ENCODE assay signal across 11 cellular contexts in the genomic region with DNA sequence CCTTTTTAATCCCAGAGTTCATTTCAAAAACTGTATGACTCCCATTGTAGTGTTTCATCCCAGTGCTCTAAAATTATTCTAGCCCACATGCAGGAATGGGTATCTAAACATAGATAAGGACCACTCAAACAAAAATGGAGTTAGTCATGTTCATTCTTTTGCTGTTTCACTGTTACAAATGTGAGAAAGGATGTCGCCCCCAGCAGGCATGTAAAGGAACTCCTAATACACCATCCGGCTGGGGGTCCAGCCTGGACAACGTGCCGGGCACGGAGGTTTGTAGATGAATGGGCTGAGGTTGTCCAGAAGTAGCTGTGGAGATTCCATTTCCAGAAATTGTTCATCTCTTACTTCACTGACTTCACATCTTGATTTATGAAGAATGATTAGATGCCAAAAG.
A peak's percentile ranks its signal among the peaks of the same experiment; 100 is the strongest.
DNase-seq lines count a peak whose midpoint lies in the region; ATAC-seq and TF ChIP-seq lines count a peak whose summit lies in the region.
"Had no signal": no experiment of that assay in that cellular context is flagged by ENCODE, and none has a peak within 500 bp of the region (broad histone marks: within the 10 kb centered on the region; RNA-seq: fewer than 3 reads in every experiment).

No MANE protein-coding gene starts in this region.

- no peak for TF ChIP-seq POLR2A in ovary (IDR thresholded peaks at IDR 0.05)

- POLR2A ChIA-PET in activated CD4-positive, alpha-beta T cell treated with anti-CD3 and anti-CD28 coated beads for 36 hours (lab: Charles Lee) = no interaction called here

- H3K27ac ChIP-seq in coronary artery (no peak overlapping the region), ovary (no peak overlapping the region)
- H3K27ac ChIP-seq: C4-2B had no signal

- H3K4me1 ChIP-seq in ovary (ENCODE audit: insufficient read depth) = no peaks in the 10 kb centered on the region

- 16 to 19% (median 18%) methylated on average over 5 of the region's 5 CpGs for WGBS in ovary, 3 donors

- ATAC-seq in activated CD4-positive, alpha-beta T cell treated with anti-CD3 and anti-CD28 coated beads for 36 hours = no peak
- ATAC-seq in HG03460 (IDR thresholded peaks at IDR 0.05; ENCODE audit: unreplicated experiment) (no peak), GM19351 (IDR thresholded peaks at IDR 0.05; ENCODE audit: unreplicated experiment) (no peak)

- H3K9me3 Mint-ChIP-seq in activated CD4-positive, alpha-beta T cell treated with anti-CD3 and anti-CD28 coated beads for 36 hours (ENCODE audit: low read depth) = no peaks in the 10 kb centered on the region
- H3K9me3 Mint-ChIP-seq in activated CD4-positive, alpha-beta T cell treated with anti-CD3 and anti-CD28 coated beads, Interleukin-2, amount 10 ng/mL, durations not matched to agents 24 days and 14 days = no peaks in the 10 kb centered on the region

- H3K36me3 Mint-ChIP-seq in activated CD4-positive, alpha-beta T cell treated with anti-CD3 and anti-CD28 coated beads for 36 hours (ENCODE audit: low read depth) = no peaks in the 10 kb centered on the region
- no peaks in the 10 kb centered on the region for H3K36me3 Mint-ChIP-seq in activated CD4-positive, alpha-beta T cell treated with anti-CD3 and anti-CD28 coated beads, Interleukin-2, amount 10 ng/mL, durations not matched to agents 24 days and 14 days (ENCODE audit: low read depth)

- no peak overlapping the region for H3K4me3 Mint-ChIP-seq in activated CD4-positive, alpha-beta T cell treated with anti-CD3 and anti-CD28 coated beads for 36 hours
- H3K4me3 Mint-ChIP-seq in activated CD4-positive, alpha-beta T cell treated with anti-CD3 and anti-CD28 coated beads, Interleukin-2, amount 10 ng/mL, durations not matched to agents 24 days and 14 days = no peak overlapping the region

- no peaks in the 10 kb centered on the region for H3K27me3 ChIP-seq in ovary

- DNase-seq in activated CD4-positive, alpha-beta T cell treated with anti-CD3 and anti-CD28 coated beads for 36 hours = peak; percentile 18
- DNase-seq in activated CD4-positive, alpha-beta T cell treated with anti-CD3 and anti-CD28 coated beads, Interleukin-2, amount 10 ng/mL, durations not matched to agents 24 days and 14 days = no peak
- DNase-seq in NAMALWA (ENCODE audit: low spot score) = peak; percentile 37
- peak; percentile 50 for DNase-seq in coronary artery (ENCODE audit: low spot score)
- peak; percentile 35 for DNase-seq in posterior vena cava (ENCODE audit: low spot score)
- no peak for DNase-seq in ovary
- DNase-seq: NCI-H187, SHP77 had no signal

- TF ChIP-seq CTCF in coronary artery (IDR thresholded peaks at IDR 0.05) (no peak), ovary (IDR thresholded peaks at IDR 0.05) (no peak)

- intact Hi-C loops in activated CD4-positive, alpha-beta T cell treated with anti-CD3 and anti-CD28 coated beads for 36 hours (cut with DNase I, micrococcal nuclease) = loop anchor here in 1 of 2 experiments (10.0 kb wide), 1 partner anchor 63 kb away; no protein-coding TSS in a partner anchor
- intact Hi-C loops in activated CD4-positive, alpha-beta T cell treated with anti-CD3 and anti-CD28 coated beads, Interleukin-2, amount 10 ng/mL, durations not matched to agents 24 days and 14 days (cut with micrococcal nuclease) = no loop called here
- intact Hi-C loops in posterior vena cava (cut with DNase I) = no loop called here
- intact Hi-C loops in ovary (cut with DNase I) = no loop called here

- peaks cover 4% of the 10 kb centered on the region for H3K27me3 Mint-ChIP-seq in activated CD4-positive, alpha-beta T cell treated with anti-CD3 and anti-CD28 coated beads for 36 hours
- H3K27me3 Mint-ChIP-seq in activated CD4-positive, alpha-beta T cell treated with anti-CD3 and anti-CD28 coated beads, Interleukin-2, amount 10 ng/mL, durations not matched to agents 24 days and 14 days = peaks cover 2% of the 10 kb centered on the region

- H3K27ac Mint-ChIP-seq in activated CD4-positive, alpha-beta T cell treated with anti-CD3 and anti-CD28 coated beads for 36 hours = no peak overlapping the region
- no peak overlapping the region for H3K27ac Mint-ChIP-seq in activated CD4-positive, alpha-beta T cell treated with anti-CD3 and anti-CD28 coated beads, Interleukin-2, amount 10 ng/mL, durations not matched to agents 24 days and 14 days

- no peaks in the 10 kb centered on the region for H3K36me3 ChIP-seq in ovary

- no peaks in the 10 kb centered on the region for H3K4me1 Mint-ChIP-seq in activated CD4-positive, alpha-beta T cell treated with anti-CD3 and anti-CD28 coated beads for 36 hours
- no peaks in the 10 kb centered on the region for H3K4me1 Mint-ChIP-seq in activated CD4-positive, alpha-beta T cell treated with anti-CD3 and anti-CD28 coated beads, Interleukin-2, amount 10 ng/mL, durations not matched to agents 24 days and 14 days

- CTCF ChIA-PET in activated CD4-positive, alpha-beta T cell treated with anti-CD3 and anti-CD28 coated beads for 36 hours (lab: Charles Lee) = no interaction called here

- H3K9me3 ChIP-seq in ovary = no peaks in the 10 kb centered on the region

- H3K4me3 ChIP-seq in coronary artery (no peak overlapping the region), ovary (no peak overlapping the region)

- TF ChIP-seq EP300 in ovary (IDR thresholded peaks at IDR 0.05) = no peak

Comparison
In these comparisons a context has a peak if more than half of its experiments do, and no peak if none do; other contexts are left out.
1. DNase-seq: peak in activated CD4-positive, alpha-beta T cell treated with anti-CD3 and anti-CD28 coated beads for 36 hours (single experiment), NAMALWA (single experiment), coronary artery (single experiment) and posterior vena cava (single experiment); none in activated CD4-positive, alpha-beta T cell treated with anti-CD3 and anti-CD28 coated beads, Interleukin-2, amount 10 ng/mL, durations not matched to agents 24 days and 14 days (single experiment) and ovary (0 of 5).